ENCODE assay signal across 14 cellular contexts in genomic region chr12:43832506-43833168, GRCh38. TPM values are rescaled to one million over a fixed set of nuclear protein-coding genes. Genes with fewer than 3 reads are reported as not detected.
DNase-seq lines count a peak whose midpoint lies in the region; ATAC-seq and TF ChIP-seq lines count a peak whose summit lies in the region.
"Had no signal": no experiment of that assay in that cellular context is flagged by ENCODE, and none has a peak within 500 bp of the region (broad histone marks: within the 10 kb centered on the region; RNA-seq: fewer than 3 reads in every experiment).

No MANE protein-coding gene starts in this region.

- POLR2A ChIA-PET in T-cell (lab: Charles Lee), result interaction anchor here in 1 of 2 donors (0.7 to 1.0 kb wide), 2 partner anchors 8 to 26 kb away, joined by 3 to 7 read pairs; partner anchors contain the start of gene TWF1

- peaks cover 41 to 48% of the 10 kb centered on the region in 2 experiments for H3K4me1 ChIP-seq in neutrophil (ENCODE audit: control insufficient read depth in 1 of 2, insufficient read depth in 1 of 2, low read depth in 1 of 2, low read length in 1 of 2)

- peaks cover 38 to 49% (median 44%) of the 10 kb centered on the region in 3 donors for H3K4me1 Mint-ChIP-seq in T-cell

- H3K27me3 Mint-ChIP-seq in T-cell, result no peaks in the 10 kb centered on the region
- H3K27me3 Mint-ChIP-seq: IgD-negative memory B cell had no signal

- ATAC-seq in T-cell (replicated peaks in 1 of 4), result peak in 2 of 4 experiments; percentile 18 to 28
- no peak for ATAC-seq in GM21786 (IDR thresholded peaks at IDR 0.05; ENCODE audit: unreplicated experiment)
- no peak for ATAC-seq in left colon
- ATAC-seq: activated T-cell treated with anti-CD3 and anti-CD28 coated beads, Interleukin-2, amount 50 U/mL, for 72 hours had no signal

- in situ Hi-C loops in KBM-7 (cut with MboI; ENCODE audit: low pct_unique_long_range_greater_than_20kb, low sequenced_read_pairs), result no loop called here

- peak; percentile 3 to 8 for DNase-seq in activated CD4-positive, alpha-beta T cell treated with anti-CD3 and anti-CD28 coated beads for 4 hours
- no peak for DNase-seq in activated CD4-positive, alpha-beta T cell treated with anti-CD3 and anti-CD28 coated beads for 1 hour
- DNase-seq in KBM-7 (peak; percentile 51), T-cell (no peak), NCI-H69 (lab: John Stamatoyannopoulos, UW) (no peak), left colon (no peak)
- DNase-seq: activated T-cell treated with anti-CD3 and anti-CD28 coated beads, Interleukin-2, amount 50 U/mL, for 72 hours; NCI-H1105; spleen had no signal

- H3K27ac Mint-ChIP-seq in T-cell, result peak overlapping the region; percentile 12 to 34
- H3K27ac Mint-ChIP-seq: activated T-cell treated with anti-CD3 and anti-CD28 coated beads, Interleukin-2, amount 50 U/mL, for 72 hours; IgD-negative memory B cell had no signal

- peak overlapping the region in 1 of 3 donors; percentile 25 for H3K4me3 Mint-ChIP-seq in T-cell
- H3K4me3 Mint-ChIP-seq: activated T-cell treated with anti-CD3 and anti-CD28 coated beads, Interleukin-2, amount 50 U/mL, for 72 hours had no signal

- H3K4me3 ChIP-seq in neutrophil (ENCODE audit: low read depth in 1 of 2, low read length in 1 of 2), result no peak overlapping the region
- H3K4me3 ChIP-seq: spleen, vagina had no signal

- intact Hi-C loops in left colon (cut with DNase I, micrococcal nuclease), result no loop called here

- no peaks in the 10 kb centered on the region for H3K36me3 ChIP-seq in neutrophil
- H3K36me3 ChIP-seq: spleen, vagina had no signal

- H3K9me3 Mint-ChIP-seq in T-cell, result no peaks in the 10 kb centered on the region
- H3K9me3 Mint-ChIP-seq: activated T-cell treated with anti-CD3 and anti-CD28 coated beads, Interleukin-2, amount 50 U/mL, for 72 hours; IgD-negative memory B cell had no signal

- no peaks in the 10 kb centered on the region for H3K36me3 Mint-ChIP-seq in T-cell
- H3K36me3 Mint-ChIP-seq: IgD-negative memory B cell had no signal

- H3K27me3 ChIP-seq in neutrophil, result peaks cover 86% of the 10 kb centered on the region

- H3K9me3 ChIP-seq in neutrophil, result no peaks in the 10 kb centered on the region
- H3K9me3 ChIP-seq: spleen, vagina had no signal

- H3K27ac ChIP-seq in neutrophil, result peak overlapping the region; percentile 15
- H3K27ac ChIP-seq: C4-2B, vagina had no signal

- TF ChIP-seq CTCF in neutrophil (IDR thresholded peaks at IDR 0.05), result no peak

- CTCF ChIA-PET in T-cell (lab: Charles Lee), result interaction anchor here in 1 of 2 donors (0.6 to 1.5 kb wide), 5 partner anchors 16 to 1041 kb away, joined by 3 to 5 read pairs (median 3); partner anchors contain the start of genes IRAK4 and PUS7L

RNA-seq across cellular contexts. Expression of gene TMEM117, which starts 3.2 kb away (rescaled TPM):
- total RNA-seq in T-cell (1 to 10 TPM; 3.3 to 4.4 (median 3.9) TPM), left colon (10 to 100 TPM; 10.5 to 11.5 TPM)

RNA-seq across cellular contexts. Expression of gene TWF1, which starts 26.5 kb away (rescaled TPM):
- total RNA-seq in T-cell (10 to 100 TPM; 23.4 to 53.3 (median 29.4) TPM), left colon (100 to 1,000 TPM; 110 to 131 TPM)

Comparison
In these comparisons a context has a peak if more than half of its experiments do, and no peak if none do; other contexts are left out.
1. DNase-seq: peak in activated CD4-positive, alpha-beta T cell treated with anti-CD3 and anti-CD28 coated beads for 4 hours (2 of 2) and KBM-7 (single experiment); none in activated CD4-positive, alpha-beta T cell treated with anti-CD3 and anti-CD28 coated beads for 1 hour (single experiment), T-cell (0 of 34), NCI-H69 (single experiment) and left colon (0 of 2).